ENCODE assay signal across 1 cellular context in the genomic region with DNA sequence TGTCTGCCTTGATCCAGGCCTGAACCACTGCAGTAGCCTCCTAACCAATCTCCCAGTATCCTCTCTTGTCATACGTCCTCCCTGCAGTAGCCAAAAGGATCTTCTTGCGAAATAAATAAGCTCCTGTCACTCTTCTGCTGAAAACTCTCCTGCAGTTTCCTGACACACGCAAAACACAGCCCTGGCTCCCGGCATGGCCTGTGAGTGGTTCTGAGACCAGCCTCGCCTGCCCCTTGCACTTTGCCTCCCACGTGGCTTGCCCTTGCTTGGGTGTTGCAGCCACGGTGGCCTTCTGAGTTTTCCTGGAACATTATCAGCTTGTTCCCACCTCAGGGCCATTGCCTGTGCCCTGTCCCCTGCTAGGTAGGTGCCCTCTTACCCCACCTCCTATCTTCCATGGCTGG.
A peak's percentile ranks its signal among the peaks of the same experiment; 100 is the strongest.
TF ChIP-seq lines count a peak whose summit lies in the region.

No MANE protein-coding gene starts in this region.

TF ChIP-seq in liver, 16 proteins besides CTCF, POLR2A, EP300 and RAD21 (continued from another document):
- TF ChIP-seq, protein P1, sequence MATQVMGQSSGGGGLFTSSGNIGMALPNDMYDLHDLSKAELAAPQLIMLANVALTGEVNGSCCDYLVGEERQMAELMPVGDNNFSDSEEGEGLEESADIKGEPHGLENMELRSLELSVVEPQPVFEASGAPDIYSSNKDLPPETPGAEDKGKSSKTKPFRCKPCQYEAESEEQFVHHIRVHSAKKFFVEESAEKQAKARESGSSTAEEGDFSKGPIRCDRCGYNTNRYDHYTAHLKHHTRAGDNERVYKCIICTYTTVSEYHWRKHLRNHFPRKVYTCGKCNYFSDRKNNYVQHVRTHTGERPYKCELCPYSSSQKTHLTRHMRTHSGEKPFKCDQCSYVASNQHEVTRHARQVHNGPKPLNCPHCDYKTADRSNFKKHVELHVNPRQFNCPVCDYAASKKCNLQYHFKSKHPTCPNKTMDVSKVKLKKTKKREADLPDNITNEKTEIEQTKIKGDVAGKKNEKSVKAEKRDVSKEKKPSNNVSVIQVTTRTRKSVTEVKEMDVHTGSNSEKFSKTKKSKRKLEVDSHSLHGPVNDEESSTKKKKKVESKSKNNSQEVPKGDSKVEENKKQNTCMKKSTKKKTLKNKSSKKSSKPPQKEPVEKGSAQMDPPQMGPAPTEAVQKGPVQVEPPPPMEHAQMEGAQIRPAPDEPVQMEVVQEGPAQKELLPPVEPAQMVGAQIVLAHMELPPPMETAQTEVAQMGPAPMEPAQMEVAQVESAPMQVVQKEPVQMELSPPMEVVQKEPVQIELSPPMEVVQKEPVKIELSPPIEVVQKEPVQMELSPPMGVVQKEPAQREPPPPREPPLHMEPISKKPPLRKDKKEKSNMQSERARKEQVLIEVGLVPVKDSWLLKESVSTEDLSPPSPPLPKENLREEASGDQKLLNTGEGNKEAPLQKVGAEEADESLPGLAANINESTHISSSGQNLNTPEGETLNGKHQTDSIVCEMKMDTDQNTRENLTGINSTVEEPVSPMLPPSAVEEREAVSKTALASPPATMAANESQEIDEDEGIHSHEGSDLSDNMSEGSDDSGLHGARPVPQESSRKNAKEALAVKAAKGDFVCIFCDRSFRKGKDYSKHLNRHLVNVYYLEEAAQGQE (IDR thresholded peaks at IDR 0.05), result peak; percentile 84
- TF ChIP-seq FOXA1 (IDR thresholded peaks at IDR 0.05) (peak; percentile 54), YY1 (IDR thresholded peaks at IDR 0.05) (peak; percentile 68), SP1 (IDR thresholded peaks at IDR 0.05) (peak; percentile 98), HNF4G (IDR thresholded peaks at IDR 0.05) (peak; percentile 94), GABPA (IDR thresholded peaks at IDR 0.05 in 1 of 2, conservative IDR thresholded peaks at IDR 0.05 in 1 of 2) (peak in 1 of 2 donors; percentile 66)
TF ChIP-seq in liver: peak in this region for 15.
